ENCODE assay signal across 7 cellular contexts in the genomic region with DNA sequence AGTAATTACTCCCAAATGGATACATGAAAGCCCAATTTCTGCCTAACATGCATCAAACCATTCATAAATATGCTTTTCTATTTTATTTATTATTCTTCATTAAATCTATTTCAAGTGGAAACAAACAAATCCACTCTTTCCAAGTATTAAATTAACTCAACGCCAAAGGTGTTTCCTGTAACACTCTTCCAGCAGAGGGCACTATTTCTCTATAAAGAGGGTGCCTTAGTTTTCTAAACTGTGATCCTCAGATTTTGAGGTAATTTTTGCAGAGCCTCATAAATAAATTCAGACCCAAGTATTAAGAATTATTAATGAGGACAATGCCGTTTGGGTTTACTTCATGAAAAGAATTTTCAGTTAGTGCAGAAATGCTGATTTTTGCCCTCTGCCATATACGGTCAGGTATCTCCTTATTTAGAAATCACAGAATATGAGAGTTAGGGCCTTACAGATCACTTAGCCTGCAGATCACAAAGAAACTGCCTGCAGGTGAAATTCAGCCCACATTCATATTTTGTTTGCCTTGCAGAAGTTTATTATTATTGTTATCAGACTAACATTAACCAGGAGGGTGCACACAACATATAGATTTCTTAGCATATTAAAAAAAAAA. TPM values are rescaled to one million over a fixed set of nuclear protein-coding genes. Genes with fewer than 3 reads are reported as not detected.
DNase-seq lines count a peak whose midpoint lies in the region; TF ChIP-seq lines count a peak whose summit lies in the region.

No MANE protein-coding gene starts in this region.

- H4K20me1 ChIP-seq in MM.1S (ENCODE audit: insufficient read depth, low read length), result no peaks in the 10 kb centered on the region
- no peaks in the 10 kb centered on the region for H4K20me1 ChIP-seq in PC-9 (ENCODE audit: insufficient read depth)

- H3K4me1 ChIP-seq in MM.1S (ENCODE audit: low read length), result no peaks in the 10 kb centered on the region
- peaks cover 12% of the 10 kb centered on the region for H3K4me1 ChIP-seq in PC-9 (replicated peaks; ENCODE audit: insufficient read depth)
- no peaks in the 10 kb centered on the region for H3K4me1 ChIP-seq in effector memory CD4-positive, alpha-beta T cell (ENCODE audit: control insufficient read depth, insufficient read depth, low read length, poor library complexity, severe bottlenecking)

- intact Hi-C loops in PC-9 (cut with micrococcal nuclease; ENCODE audit: unreplicated experiment), result loop anchor here (1.0 to 5.0 kb wide), 9 partner anchors 29 to 1019 kb away; no protein-coding TSS in a partner anchor

- CTCF ChIA-PET in PC-9 (lab: Charles Lee), result interaction anchor here (0.6 kb wide), 3 partner anchors 23 to 948 kb away, joined by 3 to 4 read pairs (median 4); no protein-coding TSS in a partner anchor

- no TSS peak for BruUV-seq in PC-9 (replicated peaks; lab: Mats Ljungman, UMichigan)

- H3K36me3 ChIP-seq in GM06990 (ENCODE audit: control insufficient read depth, insufficient read depth, low read length), result no peaks in the 10 kb centered on the region
- H3K36me3 ChIP-seq in MM.1S (replicated peaks; ENCODE audit: insufficient read depth, low read length), result no peaks in the 10 kb centered on the region
- H3K36me3 ChIP-seq in PC-9 (ENCODE audit: low read depth), result no peaks in the 10 kb centered on the region
- H3K36me3 ChIP-seq in effector memory CD4-positive, alpha-beta T cell (ENCODE audit: control insufficient read depth, insufficient read depth, low read length), result no peaks in the 10 kb centered on the region

- no peak overlapping the region for H3K4me2 ChIP-seq in MM.1S (ENCODE audit: low read depth, low read length)
- peak overlapping the region; percentile 32 for H3K4me2 ChIP-seq in PC-9

- H3F3A ChIP-seq in MM.1S (ENCODE audit: insufficient read depth, low read length) (no peaks in the 10 kb centered on the region), PC-9 (ENCODE audit: insufficient read depth, low read depth) (peaks cover 5% of the 10 kb centered on the region; the same call in 1 of the 2 replicates)

- no peak overlapping the region for H3K9ac ChIP-seq in MM.1S (ENCODE audit: low read length)

- H3K9me3 ChIP-seq in MM.1S (replicated peaks; ENCODE audit: insufficient read depth, low read length) (no peaks in the 10 kb centered on the region), PC-9 (ENCODE audit: insufficient read depth, low read depth) (no peaks in the 10 kb centered on the region)
- H3K9me3 ChIP-seq in effector memory CD4-positive, alpha-beta T cell (ENCODE audit: control insufficient read depth, low read length), result no peaks in the 10 kb centered on the region

- no peaks in the 10 kb centered on the region for H3K27me3 ChIP-seq in GM06990 (replicated peaks; ENCODE audit: control insufficient read depth, insufficient read depth, low read length)
- no peaks in the 10 kb centered on the region for H3K27me3 ChIP-seq in MM.1S (replicated peaks; ENCODE audit: insufficient read depth, low read length)
- no peaks in the 10 kb centered on the region for H3K27me3 ChIP-seq in PC-9 (ENCODE audit: insufficient read depth, low read depth)
- no peaks in the 10 kb centered on the region for H3K27me3 ChIP-seq in effector memory CD4-positive, alpha-beta T cell (replicated peaks; ENCODE audit: control insufficient read depth, insufficient read depth, low read length, poor library complexity, severe bottlenecking)

- DNase-seq in GM06990 (ENCODE audit: extremely low read depth, insufficient read length) (no peak), MM.1S (peak; percentile 68), PC-9 (peak in 1 of 2 experiments; percentile 56), coronary artery (ENCODE audit: low spot score) (no peak), lung microvascular endothelial cell (ENCODE audit: low read depth in 2 of 2) (peak; percentile 73 to 81)
- no peak for DNase-seq in effector memory CD4-positive, alpha-beta T cell
- no peak for DNase-seq in effector CD8-positive, alpha-beta T cell (lab: John Stamatoyannopoulos, UW)

- H3K79me2 ChIP-seq in MM.1S (ENCODE audit: low read length), result no peaks in the 10 kb centered on the region
- no peaks in the 10 kb centered on the region for H3K79me2 ChIP-seq in PC-9 (ENCODE audit: low read depth)

- no peak overlapping the region for H3K27ac ChIP-seq in MM.1S (ENCODE audit: low read length)
- H3K27ac ChIP-seq in PC-9, result no peak overlapping the region
- no peak overlapping the region for H3K27ac ChIP-seq in coronary artery
- H3K27ac ChIP-seq in effector memory CD4-positive, alpha-beta T cell (ENCODE audit: insufficient read depth, low read length, poor library complexity, severe bottlenecking), result no peak overlapping the region

- H2AFZ ChIP-seq in MM.1S (ENCODE audit: low read length) (no peak overlapping the region), PC-9 (no peak overlapping the region)

- H3K9me2 ChIP-seq in MM.1S (replicated peaks; ENCODE audit: insufficient read depth, low read length) (no peaks in the 10 kb centered on the region), PC-9 (ENCODE audit: insufficient read depth) (peaks cover under 1% of the 10 kb centered on the region; the same call in 1 of the 2 replicates)

- POLR2A ChIA-PET in PC-9 (lab: Charles Lee; ENCODE audit: unreplicated experiment), result no interaction called here

- TF ChIP-seq CTCF in GM06990 (IDR thresholded peaks at IDR 0.05; ENCODE audit: insufficient read depth, low read length, poor library complexity, severe bottlenecking), result peak; percentile 54
- peak; percentile 76 for TF ChIP-seq CTCF in MM.1S (IDR thresholded peaks at IDR 0.05; ENCODE audit: low read length)
- TF ChIP-seq CTCF in PC-9 (conservative IDR thresholded peaks at IDR 0.05), result peak; percentile 95
- peak; percentile 57 for TF ChIP-seq CTCF in coronary artery (IDR thresholded peaks at IDR 0.05)

- no peak overlapping the region for H3K4me3 ChIP-seq in GM06990 (replicated peaks; ENCODE audit: low read depth, low read length)
- H3K4me3 ChIP-seq in MM.1S (ENCODE audit: low read length), result no peak overlapping the region
- no peak overlapping the region for H3K4me3 ChIP-seq in PC-9
- H3K4me3 ChIP-seq in coronary artery, result no peak overlapping the region
- no peak overlapping the region for H3K4me3 ChIP-seq in effector memory CD4-positive, alpha-beta T cell (ENCODE audit: insufficient read depth, low read depth, low read length, poor library complexity, severe bottlenecking)

RNA-seq across cellular contexts. Expression of a gene that starts 40.1 kb away (rescaled TPM):
- total RNA-seq in PC-9 (2021) (32.9 and 38.1 TPM in 2 replicates), lung microvascular endothelial cell (9.4 and 18.7 TPM in 2 replicates)

RNA-seq across cellular contexts. Expression of a gene that starts 43.9 kb away (rescaled TPM):
- total RNA-seq in PC-9 (2021) (74.7 and 93.7 TPM in 2 replicates), lung microvascular endothelial cell (48.4 and 152 TPM in 2 replicates)

Comparison
In these comparisons a context has a peak if more than half of its experiments do, and no peak if none do; other contexts are left out.
1. DNase-seq: peak in MM.1S (single experiment) and lung microvascular endothelial cell (2 of 2); none in GM06990 (single experiment), coronary artery (single experiment), effector memory CD4-positive, alpha-beta T cell (0 of 3) and effector CD8-positive, alpha-beta T cell (single experiment).
2. Peak in every context shown above with its lines, with median percentiles within 50 percentile points of each other: CTCF ChIP-seq.